Comparison of ENCODE assay signal across 8 cellular contexts in genomic region chr12:48349471-48349870, GRCh38. TPM values are rescaled to one million over a fixed set of nuclear protein-coding genes. Genes with fewer than 3 reads are reported as not detected.
DNase-seq lines count a peak whose midpoint lies in the region; ATAC-seq lines count a peak whose summit lies in the region.

No MANE protein-coding gene starts in this region.

- H3K23ac ChIP-seq in mesenchymal stem cell (ENCODE audit: low read length in 2 of 2), result no peak overlapping the region

- peaks cover 42% of the 10 kb centered on the region for H3K36me3 Mint-ChIP-seq in activated CD4-positive, alpha-beta T cell treated with anti-CD3 and anti-CD28 coated beads, Interleukin-2, amount 10 ng/mL, durations not matched to agents 24 days and 14 days (ENCODE audit: low read depth)

- no peak overlapping the region for H2AK5ac ChIP-seq in mesenchymal stem cell (ENCODE audit: low read length, severe bottlenecking)

- no peak for ATAC-seq in HG03039 (IDR thresholded peaks at IDR 0.05; ENCODE audit: unreplicated experiment)

- no peaks in the 10 kb centered on the region for H3K9me3 Mint-ChIP-seq in activated CD4-positive, alpha-beta T cell treated with anti-CD3 and anti-CD28 coated beads, Interleukin-2, amount 10 ng/mL, durations not matched to agents 24 days and 14 days

- peak overlapping the region in 1 of 2 experiments; percentile 89 for H3K4me3 ChIP-seq in mesenchymal stem cell (ENCODE audit: insufficient read depth in 1 of 2, low read depth in 1 of 2, low read length in 2 of 2)
- peak overlapping the region; percentile 93 for H3K4me3 ChIP-seq in thymus (ENCODE audit: low read length)
- no peak overlapping the region; the same call in 1 of the 2 replicates for H3K4me3 ChIP-seq in HAP-1

- H3K18ac ChIP-seq in mesenchymal stem cell (ENCODE audit: low read depth in 1 of 2, low read length in 2 of 2), result no peak overlapping the region

- in situ Hi-C loops in HAP-1 (cut with MboI; ENCODE audit: low sequenced_read_pairs), result no loop called here

- H3K79me1 ChIP-seq in mesenchymal stem cell (replicated peaks; ENCODE audit: low read length, poor library complexity, severe bottlenecking), result peaks cover 5% of the 10 kb centered on the region

- no peaks in the 10 kb centered on the region for H3K27me3 ChIP-seq in mesenchymal stem cell (ENCODE audit: control insufficient read depth in 1 of 2, insufficient read depth in 1 of 2, low read length in 2 of 2)
- no peaks in the 10 kb centered on the region for H3K27me3 ChIP-seq in thymus (ENCODE audit: control insufficient read depth, insufficient read depth)
- H3K27me3 ChIP-seq in HAP-1 (ENCODE audit: low read depth), result no peaks in the 10 kb centered on the region

- H3K4me1 Mint-ChIP-seq in activated CD4-positive, alpha-beta T cell treated with anti-CD3 and anti-CD28 coated beads, Interleukin-2, amount 10 ng/mL, durations not matched to agents 24 days and 14 days, result peaks cover 27% of the 10 kb centered on the region

- H4K8ac ChIP-seq in mesenchymal stem cell (ENCODE audit: low read length), result no peak overlapping the region

- no peak overlapping the region for H2BK5ac ChIP-seq in mesenchymal stem cell (ENCODE audit: low read depth, low read length, poor library complexity, severe bottlenecking)

- no peak overlapping the region for H3K4ac ChIP-seq in mesenchymal stem cell (ENCODE audit: low read depth in 1 of 2, low read length in 2 of 2)

- no peak overlapping the region for H2AFZ ChIP-seq in mesenchymal stem cell (ENCODE audit: low read depth, low read length)

- no peak overlapping the region for H2BK120ac ChIP-seq in mesenchymal stem cell (ENCODE audit: low read depth, low read length)

- no peak overlapping the region for H3K14ac ChIP-seq in mesenchymal stem cell (ENCODE audit: low read length in 2 of 2)

- no peak overlapping the region for H3K27ac Mint-ChIP-seq in activated CD4-positive, alpha-beta T cell treated with anti-CD3 and anti-CD28 coated beads, Interleukin-2, amount 10 ng/mL, durations not matched to agents 24 days and 14 days

- peak overlapping the region; percentile 96 for H3K27ac ChIP-seq in caudate nucleus (ENCODE audit: low read depth, low read length)
- no peak overlapping the region for H3K27ac ChIP-seq in mesenchymal stem cell (ENCODE audit: low read length, poor library complexity, severe bottlenecking)
- H3K27ac ChIP-seq in thymus (ENCODE audit: low read depth), result peak overlapping the region; percentile 25

- no peak overlapping the region for H3K4me2 ChIP-seq in mesenchymal stem cell (ENCODE audit: low read length, poor library complexity, severe bottlenecking)

- H3K36me3 ChIP-seq in mesenchymal stem cell (ENCODE audit: control insufficient read depth in 1 of 2, insufficient read depth in 2 of 2, low read depth in 1 of 2, low read length in 2 of 2) (peaks cover 16 to 30% of the 10 kb centered on the region in 2 experiments), thymus (ENCODE audit: control insufficient read depth, insufficient read depth) (peaks cover 34% of the 10 kb centered on the region), HAP-1 (replicated peaks) (no peaks in the 10 kb centered on the region)

- peaks cover 9% of the 10 kb centered on the region for H3K27me3 Mint-ChIP-seq in activated CD4-positive, alpha-beta T cell treated with anti-CD3 and anti-CD28 coated beads, Interleukin-2, amount 10 ng/mL, durations not matched to agents 24 days and 14 days

- peak overlapping the region; percentile 88 for H3K9ac ChIP-seq in mesenchymal stem cell (ENCODE audit: low read length)

- WGBS in mesenchymal stem cell, result 58% methylated on average over 2 of the region's 2 CpGs
- 80% methylated on average over 2 of the region's 2 CpGs for WGBS in thymus

- DNase-seq in activated CD4-positive, alpha-beta T cell treated with anti-CD3 and anti-CD28 coated beads, Interleukin-2, amount 10 ng/mL, durations not matched to agents 24 days and 14 days, result no peak
- no peak for DNase-seq in activated CD4-positive, alpha-beta T cell treated with anti-CD3 and anti-CD28 coated beads for 48 hours
- DNase-seq in caudate nucleus (lab: John Stamatoyannopoulos, UW) (no peak), mesenchymal stem cell (peak; percentile 16), HAP-1 (ENCODE audit: low spot score in 2 of 2) (no peak), DMS153 (lab: John Stamatoyannopoulos, UW) (no peak)

- peaks cover 5% of the 10 kb centered on the region for H3K4me1 ChIP-seq in mesenchymal stem cell (ENCODE audit: control insufficient read depth, insufficient read depth, low read depth, low read length)
- H3K4me1 ChIP-seq in thymus (ENCODE audit: control insufficient read depth, insufficient read depth, low read length), result peaks cover 18% of the 10 kb centered on the region
- peaks cover 8% of the 10 kb centered on the region; the same call in 1 of the 2 replicates for H3K4me1 ChIP-seq in HAP-1

- no peaks in the 10 kb centered on the region for H3K9me3 ChIP-seq in mesenchymal stem cell (ENCODE audit: control insufficient read depth, low read length)
- no peaks in the 10 kb centered on the region for H3K9me3 ChIP-seq in thymus (ENCODE audit: control insufficient read depth)
- H3K9me3 ChIP-seq in HAP-1, result no peaks in the 10 kb centered on the region

- intact Hi-C loops in activated CD4-positive, alpha-beta T cell treated with anti-CD3 and anti-CD28 coated beads, Interleukin-2, amount 10 ng/mL, durations not matched to agents 24 days and 14 days (cut with micrococcal nuclease), result no loop called here

- H2BK15ac ChIP-seq in mesenchymal stem cell (ENCODE audit: low read depth, poor library complexity, severe bottlenecking), result no peak overlapping the region

- no peak overlapping the region for H2BK12ac ChIP-seq in mesenchymal stem cell (ENCODE audit: low read length in 2 of 2)

- H4K91ac ChIP-seq in mesenchymal stem cell (ENCODE audit: low read length), result no peak overlapping the region

- H3K4me3 Mint-ChIP-seq in activated CD4-positive, alpha-beta T cell treated with anti-CD3 and anti-CD28 coated beads, Interleukin-2, amount 10 ng/mL, durations not matched to agents 24 days and 14 days, result peak overlapping the region; percentile 97

RNA-seq across cellular contexts. Expression of gene ZNF641, which starts 1.2 kb away (rescaled TPM):
- total RNA-seq in activated CD4-positive, alpha-beta T cell treated with anti-CD3 and anti-CD28 coated beads, Interleukin-2, amount 10 ng/mL, durations not matched to agents 24 days and 14 days, result 6.7 and 7.6 TPM in 2 replicates
- 6.2 TPM for polyA plus RNA-seq in mesenchymal stem cell (2013, experiment 1 of 2)
- 5.9 TPM for polyA plus RNA-seq in mesenchymal stem cell (2013, experiment 2 of 2)
- polyA plus RNA-seq in thymus, result 8.1 TPM
